Comparison of ENCODE assay signal across 10 cellular contexts in the genomic region with DNA sequence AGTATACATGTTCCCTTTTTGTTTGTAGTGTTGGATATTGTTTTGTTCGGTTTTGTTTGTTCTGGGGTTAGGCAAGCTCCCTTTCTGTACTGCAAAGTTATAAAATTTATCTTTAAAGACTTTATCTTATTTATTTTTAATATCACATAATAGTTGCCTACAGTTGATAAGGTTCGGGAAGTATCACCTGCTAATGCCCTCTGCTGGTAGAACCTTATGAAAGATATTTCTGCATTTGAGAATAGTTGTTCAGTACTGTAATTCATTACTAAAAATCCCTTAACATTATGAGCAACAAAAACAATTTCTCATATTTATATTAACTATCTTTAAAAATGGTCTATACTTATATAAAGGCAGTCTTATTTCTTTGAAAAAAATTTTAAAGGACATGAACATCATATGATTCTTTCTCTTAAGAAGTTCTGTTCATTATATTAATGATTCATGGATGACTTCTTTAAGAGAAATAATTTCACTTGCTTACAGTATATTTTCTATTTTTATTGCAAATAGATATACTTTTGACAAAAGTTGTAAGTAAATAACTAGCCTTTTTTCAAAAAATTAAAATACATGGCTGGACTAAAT.
DNase-seq lines count a peak whose midpoint lies in the region; ATAC-seq, FAIRE-seq and TF ChIP-seq lines count a peak whose summit lies in the region.
"Had no signal": no experiment of that assay in that cellular context is flagged by ENCODE, and none has a peak within 500 bp of the region (broad histone marks: within the 10 kb centered on the region; RNA-seq: fewer than 3 reads in every experiment).

No MANE protein-coding gene starts in this region.

- H3K4me3 Mint-ChIP-seq in nephron: no peak overlapping the region
- no peak overlapping the region for H3K4me3 Mint-ChIP-seq in CD4-positive, alpha-beta T cell
- no peak overlapping the region for H3K4me3 Mint-ChIP-seq in stimulated activated effector memory CD8-positive, alpha-beta T cell treated with anti-CD3 and anti-CD28 coated beads, Interleukin-12 subunit alpha, Interleukin-12 subunit beta, amount 100 ng/mL, for 72 hours

- no peaks in the 10 kb centered on the region for H3K27me3 Mint-ChIP-seq in nephron (ENCODE audit: low read depth)
- no peaks in the 10 kb centered on the region for H3K27me3 Mint-ChIP-seq in CD4-positive, alpha-beta T cell

- peak; percentile 71 for DNase-seq in LNCaP clone FGC (ENCODE audit: low read depth)
- peak; percentile 6 for DNase-seq in adipocyte (ENCODE audit: low read depth)
- DNase-seq in NCI-H146 (lab: John Stamatoyannopoulos, UW): no peak
- DNase-seq in CD4-positive, alpha-beta T cell: no peak
- DNase-seq in tibial artery: no peak
- no peak for DNase-seq in stimulated activated effector memory CD8-positive, alpha-beta T cell treated with anti-CD3 and anti-CD28 coated beads, Interleukin-12 subunit alpha, Interleukin-12 subunit beta, amount 100 ng/mL, for 72 hours (ENCODE audit: low spot score in 2 of 2)
- DNase-seq: left ventricle myocardium superior, NCI-H1436 treated with DMSO at 0.1 percent for 48 hours had no signal

- no peak for ATAC-seq in CD4-positive, alpha-beta T cell (ENCODE audit: poor library complexity)
- ATAC-seq in stimulated activated effector memory CD8-positive, alpha-beta T cell treated with anti-CD3 and anti-CD28 coated beads, Interleukin-12 subunit alpha, Interleukin-12 subunit beta, amount 100 ng/mL, for 72 hours: no peak
- ATAC-seq: left ventricle myocardium superior had no signal

- intact Hi-C loops in CD4-positive, alpha-beta T cell (cut with DNase I, micrococcal nuclease): no loop called here
- intact Hi-C loops in tibial artery (cut with DNase I; ENCODE audit: low total_unique reads): no loop called here

- TF ChIP-seq CTCF in LNCaP clone FGC (IDR thresholded peaks at IDR 0.05; ENCODE audit: control insufficient read depth, extremely low read depth, insufficient read depth) (peak; percentile 50), nephron (IDR thresholded peaks at IDR 0.05; ENCODE audit: unreplicated experiment in 3 of 3) (peak; percentile 46 to 65 (median 50)), tibial artery (IDR thresholded peaks at IDR 0.05) (peak in 1 of 2 experiments; percentile 20)
- no peak for TF ChIP-seq CTCF in CD4-positive, alpha-beta T cell (IDR thresholded peaks at IDR 0.05)

- no peak overlapping the region for H3K27ac ChIP-seq in CD4-positive, alpha-beta T cell (ENCODE audit: low read depth, low read length)
- H3K27ac ChIP-seq in tibial artery: no peak overlapping the region

- no peaks in the 10 kb centered on the region for H3K36me3 Mint-ChIP-seq in nephron (ENCODE audit: low read depth)
- no peaks in the 10 kb centered on the region for H3K36me3 Mint-ChIP-seq in CD4-positive, alpha-beta T cell (ENCODE audit: low read depth)
- no peaks in the 10 kb centered on the region for H3K36me3 Mint-ChIP-seq in stimulated activated effector memory CD8-positive, alpha-beta T cell treated with anti-CD3 and anti-CD28 coated beads, Interleukin-12 subunit alpha, Interleukin-12 subunit beta, amount 100 ng/mL, for 72 hours

- no peak overlapping the region for H3K27ac Mint-ChIP-seq in nephron
- H3K27ac Mint-ChIP-seq in CD4-positive, alpha-beta T cell: no peak overlapping the region
- H3K27ac Mint-ChIP-seq in stimulated activated effector memory CD8-positive, alpha-beta T cell treated with anti-CD3 and anti-CD28 coated beads, Interleukin-12 subunit alpha, Interleukin-12 subunit beta, amount 100 ng/mL, for 72 hours: no peak overlapping the region

- no peaks in the 10 kb centered on the region for H3K4me1 Mint-ChIP-seq in nephron
- no peaks in the 10 kb centered on the region for H3K4me1 Mint-ChIP-seq in CD4-positive, alpha-beta T cell (ENCODE audit: low read depth)
- H3K4me1 Mint-ChIP-seq in stimulated activated effector memory CD8-positive, alpha-beta T cell treated with anti-CD3 and anti-CD28 coated beads, Interleukin-12 subunit alpha, Interleukin-12 subunit beta, amount 100 ng/mL, for 72 hours: no peaks in the 10 kb centered on the region

- FAIRE-seq in G401.6 (lab: Jason Lieb, UNC): peak; percentile 31

- H3K4me1 ChIP-seq in adipocyte (ENCODE audit: control insufficient read depth, insufficient read depth, low read length): no peaks in the 10 kb centered on the region
- no peaks in the 10 kb centered on the region for H3K4me1 ChIP-seq in tibial artery

- H3K9me3 ChIP-seq in adipocyte (ENCODE audit: control insufficient read depth, low read length) (no peaks in the 10 kb centered on the region), tibial artery (no peaks in the 10 kb centered on the region)
- no peaks in the 10 kb centered on the region for H3K9me3 ChIP-seq in CD4-positive, alpha-beta T cell (ENCODE audit: control insufficient read depth, low read length)

- no peaks in the 10 kb centered on the region for H3K36me3 ChIP-seq in adipocyte (ENCODE audit: control insufficient read depth, insufficient read depth, low read length, severe bottlenecking)
- no peaks in the 10 kb centered on the region for H3K36me3 ChIP-seq in tibial artery

- H3K9ac ChIP-seq in adipocyte (ENCODE audit: low read length): no peak overlapping the region

- no peaks in the 10 kb centered on the region for H3K9me3 Mint-ChIP-seq in nephron
- H3K9me3 Mint-ChIP-seq in CD4-positive, alpha-beta T cell: peaks cover 7% of the 10 kb centered on the region
- peaks cover 11% of the 10 kb centered on the region for H3K9me3 Mint-ChIP-seq in stimulated activated effector memory CD8-positive, alpha-beta T cell treated with anti-CD3 and anti-CD28 coated beads, Interleukin-12 subunit alpha, Interleukin-12 subunit beta, amount 100 ng/mL, for 72 hours

- CTCF ChIA-PET in CD4-positive, alpha-beta T cell (lab: Charles Lee): no interaction called here

- no peaks in the 10 kb centered on the region for H3K27me3 ChIP-seq in adipocyte (replicated peaks; ENCODE audit: control insufficient read depth, insufficient read depth, low read length)
- H3K27me3 ChIP-seq in CD4-positive, alpha-beta T cell (ENCODE audit: control insufficient read depth, insufficient read depth, low read length): no peaks in the 10 kb centered on the region
- H3K27me3 ChIP-seq in tibial artery: no peaks in the 10 kb centered on the region

- H3K4me3 ChIP-seq in LNCaP clone FGC (ENCODE audit: low read depth, low read length) (no peak overlapping the region), adipocyte (ENCODE audit: low read length) (no peak overlapping the region), tibial artery (no peak overlapping the region)

- POLR2A ChIA-PET in CD4-positive, alpha-beta T cell (lab: Charles Lee): no interaction called here

Comparison
In these comparisons a context has a peak if more than half of its experiments do, and no peak if none do; other contexts are left out.
1. DNase-seq: peak in LNCaP clone FGC (single experiment) and adipocyte (single experiment); none in NCI-H146 (single experiment), CD4-positive, alpha-beta T cell (0 of 10), tibial artery (0 of 2) and stimulated activated effector memory CD8-positive, alpha-beta T cell treated with anti-CD3 and anti-CD28 coated beads, Interleukin-12 subunit alpha, Interleukin-12 subunit beta, amount 100 ng/mL, for 72 hours (0 of 2).